Comparison of ENCODE assay signal across 8 cellular contexts in genomic region chr9:112174965-112175795, GRCh38. TPM values are rescaled to one million over a fixed set of nuclear protein-coding genes. Genes with fewer than 3 reads are reported as not detected.
A peak's percentile ranks its signal among the peaks of the same experiment; 100 is the strongest.
DNase-seq lines count a peak whose midpoint lies in the region; ATAC-seq, FAIRE-seq and TF ChIP-seq lines count a peak whose summit lies in the region.

TSS of gene SUSD1 (minus strand) at chr9:112175297. CDS start at chr9:112175235, 62 bp downstream.

- TF ChIP-seq EP300 in HepG2 (IDR thresholded peaks at IDR 0.05; ENCODE audit: low read depth in 2 of 2, low read length in 2 of 2) (no peak), HepG2 (CRISPR knock-in tag; IDR thresholded peaks at IDR 0.05; ENCODE audit: borderline replicate concordance) (no peak)

- ATAC-seq in GM19438 (IDR thresholded peaks at IDR 0.05; ENCODE audit: low read depth, unreplicated experiment) (peak; percentile 52), HG03457 (IDR thresholded peaks at IDR 0.05; ENCODE audit: unreplicated experiment) (peak; percentile 38), T-helper 17 cell (peak; percentile 49), HepG2 (peak; percentile 68)
- peak; percentile 55 for ATAC-seq in stimulated activated naive CD8-positive, alpha-beta T cell treated with anti-CD3 and anti-CD28 coated beads, Interleukin-15, Interleukin-2, amounts not matched to agents 100 U/mL and 50 U/mL, for 24 hours

- 0 out of 5 replicates have a peak, but pooled peaks cover 0 to 6% of the 10 kb centered on the region in 2 experiments for H3K36me3 ChIP-seq in HepG2 (replicated peaks in 1 of 2; ENCODE audit: control insufficient read depth in 1 of 2, insufficient read depth in 2 of 2, low read length in 2 of 2)

- H3K4me2 ChIP-seq in HepG2 (ENCODE audit: low read depth, low read length), result peak within 1 kb of the TSS; percentile 85

- under 1% methylated on average over 18 of the region's 88 CpGs for WGBS in HepG2 (ENCODE audit: low lambda C conversion rate)

- peaks cover 37% of the 10 kb centered on the region for H3K79me2 ChIP-seq in HepG2 (ENCODE audit: insufficient read depth, low read length)

- H3K4me3 Mint-ChIP-seq in T-helper 17 cell (peak within 1 kb of the TSS; percentile 92), chondrocyte (ENCODE audit: unreplicated experiment) (peak within 1 kb of the TSS; percentile 75)

- H3K27me3 Mint-ChIP-seq in T-helper 17 cell (no peaks in the 10 kb centered on the region), chondrocyte (ENCODE audit: low read depth) (no peaks in the 10 kb centered on the region)

- H3K27ac Mint-ChIP-seq in T-helper 17 cell, result peak within 1 kb of the TSS; percentile 95
- H3K27ac Mint-ChIP-seq in chondrocyte (ENCODE audit: unreplicated experiment), result peak within 1 kb of the TSS; percentile 85

- peak; percentile 26; the same call in 1 of the 2 replicates for TF ChIP-seq RAD21 in HepG2 (CRISPR knock-in tag; IDR thresholded peaks at IDR 0.05)

- no peaks in the 10 kb centered on the region; a peak in 1 of 5 replicates for H3K27me3 ChIP-seq in HepG2 (ENCODE audit: control insufficient read depth in 1 of 2, insufficient read depth in 2 of 2, low read length in 2 of 2)

- H3K4me1 ChIP-seq in HepG2 (ENCODE audit: insufficient read depth, low read length), result peaks cover 88% of the 10 kb centered on the region

- H3K9ac ChIP-seq in HepG2 (ENCODE audit: insufficient read depth, low read depth, low read length), result peak within 1 kb of the TSS; percentile 80

- peaks cover 50% of the 10 kb centered on the region for H3K4me1 Mint-ChIP-seq in T-helper 17 cell
- peaks cover 34% of the 10 kb centered on the region for H3K4me1 Mint-ChIP-seq in chondrocyte (ENCODE audit: low read depth)

- no peak within 1 kb of the TSS for H2AFZ ChIP-seq in HepG2 (ENCODE audit: low read length)

- peak; percentile 29 to 42; a peak in 2 of 4 replicates for TF ChIP-seq POLR2A in HepG2 (IDR thresholded peaks at IDR 0.05; ENCODE audit: insufficient read depth in 1 of 2, low read depth in 2 of 2, low read length in 2 of 2)

- no peaks in the 10 kb centered on the region for H4K20me1 ChIP-seq in HepG2 (ENCODE audit: insufficient read depth, low read length)

- no TSS peak for BruUV-seq in HepG2 (replicated peaks; lab: Mats Ljungman, UMichigan)

- no peaks in the 10 kb centered on the region for H3K9me3 ChIP-seq in T-helper 17 cell (ENCODE audit: control insufficient read depth, low read length, poor library complexity, severe bottlenecking)
- H3K9me3 ChIP-seq in HepG2 (ENCODE audit: low read length), result no peaks in the 10 kb centered on the region

- POLR2A ChIA-PET in HepG2 (lab: Yijun Ruan, JAX), result interaction anchor here (0.7 to 3.0 kb wide), 6 partner anchors 10 to 205 kb away, joined by 3 to 13 read pairs (median 6); partner anchors contain the start of genes HSDL2 and PTBP3

- H3K36me3 Mint-ChIP-seq in T-helper 17 cell (ENCODE audit: low read depth), result no peaks in the 10 kb centered on the region
- no peaks in the 10 kb centered on the region for H3K36me3 Mint-ChIP-seq in chondrocyte (ENCODE audit: low read depth)

- H3K27ac ChIP-seq in HepG2 (ENCODE audit: extremely low read length, insufficient read depth, low read length), result peak within 1 kb of the TSS; percentile 72

- CTCF ChIA-PET in HepG2 (lab: Yijun Ruan, JAX; ENCODE audit: low intra/inter-chr PET ratio, low total read pairs), result no interaction called here

- peak within 1 kb of the TSS; percentile 62 to 91 (median 89) for H3K4me3 ChIP-seq in HepG2 (replicated peaks in 1 of 3; ENCODE audit: insufficient read depth in 1 of 3, low read depth in 2 of 3, low read length in 3 of 3)

- peak; percentile 23 for TF ChIP-seq CTCF in chondrocyte (IDR thresholded peaks at IDR 0.05)
- no peak; the same call in 1 of the 2 replicates for TF ChIP-seq CTCF in HepG2 (CRISPR knock-in tag; IDR thresholded peaks at IDR 0.05)

- H3K9me3 Mint-ChIP-seq in chondrocyte (ENCODE audit: low read depth), result no peaks in the 10 kb centered on the region

- intact Hi-C loops in HepG2 (cut with micrococcal nuclease; ENCODE audit: unreplicated experiment), result loop anchor here (5.0 kb wide), 3 partner anchors 57 to 157 kb away; partner anchors contain the start of gene PTBP3

- DNase-seq in EH (ENCODE audit: low read depth), result peak; percentile 36
- peak in 2 of 3 donors; percentile 33 to 41 for DNase-seq in T-helper 17 cell
- no peak for DNase-seq in chondrocyte (ENCODE audit: low spot score)
- DNase-seq in HepG2 (ENCODE audit: low spot score), result peak; percentile 31
- DNase-seq in stimulated activated naive CD8-positive, alpha-beta T cell treated with anti-CD3 and anti-CD28 coated beads, Interleukin-15, Interleukin-2, amounts not matched to agents 100 U/mL and 50 U/mL, for 24 hours, result peak; percentile 44
- no peak for DNase-seq in NCI-H226

- no peak for FAIRE-seq in HepG2 (lab: Jason Lieb, UNC)

- in situ Hi-C loops in HepG2 (cut with HindIII; ENCODE audit: extremely low pct_ligation_motif_present, low pct_unique_long_range_greater_than_20kb), result no loop called here

TF ChIP-seq in HepG2, 621 proteins besides CTCF, POLR2A, EP300 and RAD21 (continues in another document):
- TF ChIP-seq ZNF432 (CRISPR knock-in tag; IDR thresholded peaks at IDR 0.05; ENCODE audit: borderline replicate concordance) (no peak), YEATS2 (CRISPR knock-in tag; IDR thresholded peaks at IDR 0.05; ENCODE audit: borderline replicate concordance) (no peak), ZNF101 (CRISPR knock-in tag; IDR thresholded peaks at IDR 0.05; ENCODE audit: borderline replicate concordance, low read depth) (no peak), ZNF597 (CRISPR knock-in tag; IDR thresholded peaks at IDR 0.05) (no peak), ZBTB10 (CRISPR knock-in tag; IDR thresholded peaks at IDR 0.05; ENCODE audit: borderline replicate concordance) (peak; percentile 67; the same call in 1 of the 2 replicates), MTA3 (CRISPR knock-in tag; IDR thresholded peaks at IDR 0.05) (no peak), ETV5 (CRISPR knock-in tag; IDR thresholded peaks at IDR 0.05; ENCODE audit: borderline replicate concordance) (peak; percentile 27; the same call in 1 of the 2 replicates)

RNA-seq across cellular contexts. Expression of gene SUSD1, which starts in this region (rescaled TPM):
- total RNA-seq in T-helper 17 cell (10 to 100 TPM; 11.8 to 23.7 TPM), chondrocyte (18.5 to 29.6 TPM (median 28.1 TPM) in 3 replicates), HepG2 (2016; rRNA removed; fragmentation: Illumina TruSeq; extraction: Trizol) (16.0 and 25.9 TPM in 2 replicates)
- 19.0 and 22.4 TPM in 2 replicates for total RNA-seq in HepG2 (2016; cell fraction: cytosol; rRNA removed; fragmentation: Illumina TruSeq; extraction: Trizol; ENCODE audit: low read depth)
- 13.8 and 23.8 TPM in 2 replicates for total RNA-seq in HepG2 (2016; cell fraction: insoluble cytoplasmic fraction; rRNA removed; fragmentation: Illumina TruSeq; extraction: Trizol)
- 22.6 and 26.9 TPM in 2 replicates for total RNA-seq in HepG2 (2016; cell fraction: membrane; rRNA removed; fragmentation: Illumina TruSeq; extraction: Trizol)
- total RNA-seq in HepG2 (2016; cell fraction: nucleus; rRNA removed; fragmentation: Illumina TruSeq; extraction: Trizol), result 25.3 and 30.6 TPM in 2 replicates
- 26.9 and 32.3 TPM in 2 replicates for polyA plus RNA-seq in HepG2 (2011; rRNA removed)
- polyA plus RNA-seq in HepG2 (2011; cell fraction: cytosol; rRNA removed), result 28.5 and 29.1 TPM in 2 replicates
- polyA plus RNA-seq in HepG2 (2011; cell fraction: nucleus; rRNA removed), result 14.0 and 15.0 TPM in 2 replicates
- 15.4 and 19.2 TPM in 2 replicates for polyA plus RNA-seq in HepG2 (2012)
- 8.6 and 9.9 TPM in 2 replicates for polyA plus RNA-seq in HepG2 (2016; cell fraction: cytosol; fragmentation: Illumina TruSeq; extraction: Trizol; ENCODE audit: low read depth)
- polyA plus RNA-seq in HepG2 (2016; cell fraction: insoluble cytoplasmic fraction; fragmentation: Illumina TruSeq; extraction: Trizol; ENCODE audit: low read depth), result 11.7 and 12.2 TPM in 2 replicates
- 14.8 and 16.5 TPM in 2 replicates for polyA plus RNA-seq in HepG2 (2016; cell fraction: membrane; fragmentation: Illumina TruSeq; extraction: Trizol; ENCODE audit: low read depth)
- polyA plus RNA-seq in HepG2 (2016; cell fraction: nucleus; fragmentation: Illumina TruSeq; extraction: Trizol; ENCODE audit: insufficient read depth, low read depth), result 26.8 and 28.0 TPM in 2 replicates
- 11.2 and 45.2 TPM in 2 replicates for polyA minus RNA-seq in HepG2 (2011; rRNA and poly(A)+ RNA removed; ENCODE audit: low replicate concordance)
- polyA minus RNA-seq in HepG2 (2011; cell fraction: cytosol; rRNA and poly(A)+ RNA removed), result 22.7 and 34.1 TPM in 2 replicates
- polyA minus RNA-seq in HepG2 (2011; cell fraction: nucleus; rRNA and poly(A)+ RNA removed), result 29.7 and 32.4 TPM in 2 replicates

Comparison
In these comparisons a context has a peak if more than half of its experiments do, and no peak if none do; other contexts are left out.
1. DNase-seq: peak in EH (single experiment), T-helper 17 cell (2 of 3), HepG2 (single experiment) and stimulated activated naive CD8-positive, alpha-beta T cell treated with anti-CD3 and anti-CD28 coated beads, Interleukin-15, Interleukin-2, amounts not matched to agents 100 U/mL and 50 U/mL, for 24 hours (single experiment); none in chondrocyte (single experiment) and NCI-H226 (single experiment).
2. Peak in every context shown above with its lines, with median percentiles within 50 percentile points of each other: ATAC-seq.